Comparison of ENCODE assay signal across 20 cellular contexts in genomic region chr13:98825659-98826058, GRCh38.
A peak's percentile ranks its signal among the peaks of the same experiment; 100 is the strongest.
DNase-seq lines count a peak whose midpoint lies in the region; ATAC-seq and TF ChIP-seq lines count a peak whose summit lies in the region.
"Had no signal": no experiment of that assay in that cellular context is flagged by ENCODE, and none has a peak within 500 bp of the region (broad histone marks: within the 10 kb centered on the region; RNA-seq: fewer than 3 reads in every experiment).

No MANE protein-coding gene starts in this region.

- no peak overlapping the region for H3K4me3 Mint-ChIP-seq in CD4-positive, CD25-positive, alpha-beta regulatory T cell
- H3K4me3 Mint-ChIP-seq in nephron progenitor cell: peak overlapping the region; percentile 46
- H3K4me3 Mint-ChIP-seq: activated CD4-positive, alpha-beta T cell treated with anti-CD3 and anti-CD28 coated beads, Interleukin-2, amount 10 ng/mL, durations not matched to agents 7 days and 5 days; CD4-positive, alpha-beta T cell; T-helper 1 cell treated with Interleukin-12 subunit alpha and Interleukin-12 subunit beta and Interleukin-4 antibody, amounts not matched to agents 30 μg/mL and 1 μg/mL, for 36 hours had no signal

- H3K4me1 ChIP-seq in CD4-positive, CD25-positive, alpha-beta regulatory T cell (ENCODE audit: control insufficient read depth, insufficient read depth, low read length, poor library complexity, severe bottlenecking): no peaks in the 10 kb centered on the region
- H3K4me1 ChIP-seq in lower lobe of right lung: peaks cover 30% of the 10 kb centered on the region

- intact Hi-C loops in lower lobe of right lung (cut with DNase I): no loop called here

- ATAC-seq in CD4-positive, CD25-positive, alpha-beta regulatory T cell (ENCODE audit: low read depth in 2 of 2): no peak
- ATAC-seq in GM18511 (IDR thresholded peaks at IDR 0.05; ENCODE audit: unreplicated experiment): no peak
- no peak for ATAC-seq in lower lobe of right lung

- H3K27ac Mint-ChIP-seq in CD4-positive, CD25-positive, alpha-beta regulatory T cell: peak overlapping the region in 2 of 3 donors; percentile 36 to 38
- no peak overlapping the region for H3K27ac Mint-ChIP-seq in nephron progenitor cell
- H3K27ac Mint-ChIP-seq: activated CD4-positive, alpha-beta T cell treated with anti-CD3 and anti-CD28 coated beads, Interleukin-2, amount 10 ng/mL, durations not matched to agents 7 days and 5 days; CD4-positive, alpha-beta T cell; T-helper 1 cell treated with Interleukin-12 subunit alpha and Interleukin-12 subunit beta and Interleukin-4 antibody, amounts not matched to agents 30 μg/mL and 1 μg/mL, for 36 hours had no signal

- no peak for TF ChIP-seq CTCF in nephron progenitor cell (IDR thresholded peaks at IDR 0.05)
- TF ChIP-seq CTCF in lower lobe of right lung (IDR thresholded peaks at IDR 0.05): no peak

- no peaks in the 10 kb centered on the region for H3K9me3 ChIP-seq in CD4-positive, CD25-positive, alpha-beta regulatory T cell (ENCODE audit: control insufficient read depth in 2 of 2, low read length in 2 of 2)
- H3K9me3 ChIP-seq in lower lobe of right lung: no peaks in the 10 kb centered on the region
- H3K9me3 ChIP-seq: spleen, testis had no signal

- H3K9me3 Mint-ChIP-seq in CD4-positive, CD25-positive, alpha-beta regulatory T cell: no peaks in the 10 kb centered on the region
- peaks cover 6% of the 10 kb centered on the region for H3K9me3 Mint-ChIP-seq in nephron progenitor cell
- H3K9me3 Mint-ChIP-seq: activated CD4-positive, alpha-beta T cell treated with anti-CD3 and anti-CD28 coated beads, Interleukin-2, amount 10 ng/mL, durations not matched to agents 7 days and 5 days; CD4-positive, alpha-beta T cell; T-helper 1 cell treated with Interleukin-12 subunit alpha and Interleukin-12 subunit beta and Interleukin-4 antibody, amounts not matched to agents 30 μg/mL and 1 μg/mL, for 36 hours had no signal

- H3K27me3 ChIP-seq in CD4-positive, CD25-positive, alpha-beta regulatory T cell (ENCODE audit: control insufficient read depth, insufficient read depth, low read length): no peaks in the 10 kb centered on the region
- H3K27me3 ChIP-seq in lower lobe of right lung (ENCODE audit: low read depth): no peaks in the 10 kb centered on the region
- H3K27me3 ChIP-seq: spleen, testis had no signal

- peaks cover 73% of the 10 kb centered on the region for H3K36me3 Mint-ChIP-seq in CD4-positive, CD25-positive, alpha-beta regulatory T cell
- H3K36me3 Mint-ChIP-seq in nephron progenitor cell (ENCODE audit: low read depth): peaks cover 5% of the 10 kb centered on the region

- H3K27ac ChIP-seq in CD4-positive, CD25-positive, alpha-beta regulatory T cell (ENCODE audit: insufficient read depth, low read length, poor library complexity, severe bottlenecking): no peak overlapping the region
- no peak overlapping the region for H3K27ac ChIP-seq in lower lobe of right lung

- peaks cover 4 to 13% (median 7%) of the 10 kb centered on the region in 4 donors for H3K4me1 Mint-ChIP-seq in CD4-positive, CD25-positive, alpha-beta regulatory T cell
- H3K4me1 Mint-ChIP-seq in nephron progenitor cell: peaks cover 32% of the 10 kb centered on the region

- H3K36me3 ChIP-seq in CD4-positive, CD25-positive, alpha-beta regulatory T cell (ENCODE audit: control insufficient read depth, insufficient read depth, low read length): peaks cover 70% of the 10 kb centered on the region
- peaks cover 85% of the 10 kb centered on the region for H3K36me3 ChIP-seq in lower lobe of right lung

- no peaks in the 10 kb centered on the region for H3K27me3 Mint-ChIP-seq in CD4-positive, CD25-positive, alpha-beta regulatory T cell
- H3K27me3 Mint-ChIP-seq in nephron progenitor cell (ENCODE audit: low read depth, poor library complexity): no peaks in the 10 kb centered on the region
- H3K27me3 Mint-ChIP-seq: activated CD4-positive, alpha-beta T cell treated with anti-CD3 and anti-CD28 coated beads, Interleukin-2, amount 10 ng/mL, durations not matched to agents 7 days and 5 days; CD4-positive, alpha-beta T cell had no signal

- peak in 1 of 3 donors; percentile 30 for DNase-seq in CD4-positive, CD25-positive, alpha-beta regulatory T cell
- DNase-seq in Jurkat, Clone E6-1 (ENCODE audit: low read depth, low spot score): peak; percentile 8
- DNase-seq in dermis blood vessel endothelial cell (peak; percentile 21), nephron progenitor cell (no peak), lower lobe of right lung (no peak)
- no peak for DNase-seq in stimulated activated CD4-positive, alpha-beta T cell treated with anti-CD3 and anti-CD28 coated beads, Interleukin-4, amount 100 ng/mL, for 24 hours
- DNase-seq: activated CD4-positive, alpha-beta T cell treated with anti-CD3 and anti-CD28 coated beads, Interleukin-2, amount 10 ng/mL, durations not matched to agents 7 days and 5 days; activated naive CD4-positive, alpha-beta T cell treated with anti-CD3 and anti-CD28 coated beads, Interleukin-2, amount 50 U/mL, for 16 hours; aorta; CD4-positive, alpha-beta T cell; DMS 273 treated with DMSO at 0.1 percent for 48 hours; GOT3; KBM-7; NCI-H510A treated with DMSO at 0.1 percent for 48 hours; spleen; stimulated activated CD4-positive, alpha-beta T cell treated with anti-CD3 and anti-CD28 coated beads, Interleukin-2, amount 100 ng/mL, for 48 hours; stimulated activated naive CD4-positive, alpha-beta T cell treated with Interleukin-2 at 50 U/mL for 16 hours; testis had no signal

- H3K4me3 ChIP-seq in CD4-positive, CD25-positive, alpha-beta regulatory T cell (ENCODE audit: low read depth, low read length): no peak overlapping the region
- H3K4me3 ChIP-seq in Jurkat, Clone E6-1 (ENCODE audit: low read length): peak overlapping the region; percentile 23
- no peak overlapping the region for H3K4me3 ChIP-seq in lower lobe of right lung
- H3K4me3 ChIP-seq: spleen, testis had no signal

Comparison
In these comparisons a context has a peak if more than half of its experiments do, and no peak if none do; other contexts are left out.
1. DNase-seq: peak in Jurkat, Clone E6-1 (single experiment) and dermis blood vessel endothelial cell (single experiment); none in nephron progenitor cell (single experiment), lower lobe of right lung (single experiment) and stimulated activated CD4-positive, alpha-beta T cell treated with anti-CD3 and anti-CD28 coated beads, Interleukin-4, amount 100 ng/mL, for 24 hours (single experiment).